8 cellular contexts compared by ENCODE assay signal in the genomic region with DNA sequence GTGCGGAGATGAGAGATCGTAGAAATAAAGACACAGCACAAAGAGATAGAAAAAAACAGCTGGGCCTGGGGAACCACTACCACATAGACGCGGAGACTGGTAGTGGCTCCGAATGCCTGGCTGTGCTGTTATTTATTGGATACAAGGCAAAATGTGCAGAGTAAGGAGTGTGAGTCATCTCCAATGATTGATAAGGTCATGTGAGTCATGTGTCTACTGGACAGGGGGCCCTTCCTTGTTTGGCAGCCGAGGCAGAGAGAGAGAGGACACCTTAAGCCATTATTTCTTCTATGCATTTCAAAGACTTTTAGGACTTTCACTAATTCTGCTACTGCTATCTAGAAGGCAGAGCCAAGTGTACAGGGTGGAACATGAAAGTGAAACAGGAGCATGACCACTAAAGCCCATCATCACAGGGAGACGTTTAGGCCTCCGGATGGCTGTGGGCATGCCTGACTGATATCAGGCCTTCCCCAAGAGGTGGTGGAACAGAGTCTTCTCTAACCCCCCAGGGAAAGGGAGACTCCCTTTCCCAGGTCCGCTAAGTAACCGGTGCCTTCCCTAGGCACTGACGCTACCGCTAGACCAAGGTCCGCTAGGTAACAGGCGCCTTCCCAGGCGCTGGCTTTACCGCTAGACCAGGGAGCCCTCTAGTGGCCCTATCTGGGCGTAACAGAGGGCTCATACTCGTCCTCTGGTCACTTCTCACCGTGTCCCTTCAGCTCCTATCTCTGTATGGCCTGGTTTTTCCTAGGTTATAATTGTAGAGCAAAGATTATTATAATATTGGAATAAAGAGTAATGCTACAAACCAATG.
DNase-seq lines count a peak whose midpoint lies in the region; ATAC-seq, FAIRE-seq and TF ChIP-seq lines count a peak whose summit lies in the region.

No MANE protein-coding gene starts in this region.

- H3K4me3 ChIP-seq in GM12864 (ENCODE audit: low read depth, low read length) (no peak overlapping the region), astrocyte (ENCODE audit: insufficient read depth, low read depth, low read length) (no peak overlapping the region)

- no peak for DNase-seq in GM12864 (ENCODE audit: low read depth)
- DNase-seq in Kasumi-1 (lab: John Stamatoyannopoulos, UW), result peak; percentile 19 to 28
- peak; percentile 25 for DNase-seq in astrocyte (ENCODE audit: low read depth)
- DNase-seq in nephron progenitor cell, result peak; percentile 61
- DNase-seq in stimulated activated CD4-positive, alpha-beta T cell treated with anti-CD3 and anti-CD28 coated beads, Interleukin-12 subunit alpha, Interleukin-12 subunit beta, amount 100 ng/mL, for 4 hours, result no peak

- ATAC-seq in HG03108 (IDR thresholded peaks at IDR 0.05; ENCODE audit: unreplicated experiment) (no peak), HG03159 (IDR thresholded peaks at IDR 0.05; ENCODE audit: unreplicated experiment) (no peak), GM21390 (IDR thresholded peaks at IDR 0.05; ENCODE audit: unreplicated experiment) (no peak)

- H3K4me1 Mint-ChIP-seq in astrocyte (ENCODE audit: low read depth, unreplicated experiment) (peaks cover 5% of the 10 kb centered on the region), nephron progenitor cell (no peaks in the 10 kb centered on the region)

- no peaks in the 10 kb centered on the region for H3K27me3 ChIP-seq in astrocyte (ENCODE audit: insufficient read depth, low read length)

- H3K9me3 ChIP-seq in astrocyte (ENCODE audit: insufficient read depth, low read depth, low read length), result peaks cover 2% of the 10 kb centered on the region

- H4K20me1 ChIP-seq in astrocyte (ENCODE audit: insufficient read depth, low read length), result no peaks in the 10 kb centered on the region

- no peak overlapping the region for H3K4me3 Mint-ChIP-seq in astrocyte (ENCODE audit: unreplicated experiment)
- H3K4me3 Mint-ChIP-seq in nephron progenitor cell, result no peak overlapping the region

- peak overlapping the region; percentile 30 for H2AFZ ChIP-seq in astrocyte (ENCODE audit: low read depth, low read length)

- H3K9me3 Mint-ChIP-seq in astrocyte (ENCODE audit: unreplicated experiment) (peaks cover 4% of the 10 kb centered on the region), nephron progenitor cell (peaks cover 18% of the 10 kb centered on the region)

- FAIRE-seq in astrocyte (lab: Jason Lieb, UNC), result no peak

- H3K27ac Mint-ChIP-seq in astrocyte (ENCODE audit: unreplicated experiment), result no peak overlapping the region
- no peak overlapping the region for H3K27ac Mint-ChIP-seq in nephron progenitor cell

- no peaks in the 10 kb centered on the region for H3K36me3 ChIP-seq in astrocyte (ENCODE audit: insufficient read depth, low read length)

- H3K4me1 ChIP-seq in astrocyte (ENCODE audit: insufficient read depth, low read length), result no peaks in the 10 kb centered on the region

- no peak overlapping the region for H3K27ac ChIP-seq in astrocyte (ENCODE audit: low read depth, low read length)

- H3K79me2 ChIP-seq in astrocyte (ENCODE audit: insufficient read depth, low read length), result no peaks in the 10 kb centered on the region

- peak overlapping the region; percentile 25 for H3K4me2 ChIP-seq in astrocyte (ENCODE audit: low read length)

- TF ChIP-seq CTCF in GM12864 (IDR thresholded peaks at IDR 0.05; ENCODE audit: low read depth, low read length, missing control alignments), result peak; percentile 20
- TF ChIP-seq CTCF in astrocyte (IDR thresholded peaks at IDR 0.05; ENCODE audit: insufficient read depth, low read depth, low read length), result no peak
- peak; percentile 55 for TF ChIP-seq CTCF in nephron progenitor cell (IDR thresholded peaks at IDR 0.05)

- H3K27me3 Mint-ChIP-seq in astrocyte (ENCODE audit: low read depth, unreplicated experiment), result no peaks in the 10 kb centered on the region
- no peaks in the 10 kb centered on the region for H3K27me3 Mint-ChIP-seq in nephron progenitor cell (ENCODE audit: low read depth, poor library complexity)

- H3K36me3 Mint-ChIP-seq in astrocyte (ENCODE audit: low read depth, unreplicated experiment), result no peaks in the 10 kb centered on the region
- H3K36me3 Mint-ChIP-seq in nephron progenitor cell (ENCODE audit: low read depth), result no peaks in the 10 kb centered on the region

- no peak overlapping the region for H3K9ac ChIP-seq in astrocyte (ENCODE audit: low read length)

Comparison
In these comparisons a context has a peak if more than half of its experiments do, and no peak if none do; other contexts are left out.
1. DNase-seq: peak in Kasumi-1 (2 of 2), astrocyte (single experiment) and nephron progenitor cell (single experiment); none in GM12864 (single experiment) and stimulated activated CD4-positive, alpha-beta T cell treated with anti-CD3 and anti-CD28 coated beads, Interleukin-12 subunit alpha, Interleukin-12 subunit beta, amount 100 ng/mL, for 4 hours (single experiment).